12 cellular contexts compared by ENCODE assay signal in the genomic region with DNA sequence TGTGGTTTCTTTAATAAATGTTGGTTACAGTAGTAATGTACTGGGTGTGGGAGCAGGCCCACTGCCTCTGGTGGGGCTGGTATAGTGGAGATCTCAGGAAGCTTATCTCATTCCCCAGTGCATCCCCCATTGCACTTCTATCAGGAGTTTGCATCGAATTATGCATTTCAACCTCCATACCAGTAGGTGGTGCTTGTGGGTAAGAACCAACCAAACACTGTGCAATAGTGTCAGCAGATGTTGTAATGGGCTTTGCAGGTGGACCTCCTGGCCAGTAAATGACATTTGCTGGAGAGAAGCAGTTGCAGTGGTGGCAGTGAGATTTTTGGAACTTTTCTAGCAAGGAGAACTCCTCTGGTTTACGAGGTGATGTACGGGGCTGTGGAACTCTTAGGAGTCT.
A peak's percentile ranks its signal among the peaks of the same experiment; 100 is the strongest.
DNase-seq lines count a peak whose midpoint lies in the region; ATAC-seq and TF ChIP-seq lines count a peak whose summit lies in the region.
"Had no signal": no experiment of that assay in that cellular context is flagged by ENCODE, and none has a peak within 500 bp of the region (broad histone marks: within the 10 kb centered on the region; RNA-seq: fewer than 3 reads in every experiment).

No MANE protein-coding gene starts in this region.

- H3K4me1 ChIP-seq in endodermal cell (ENCODE audit: control insufficient read depth, insufficient read depth, low read length): no peaks in the 10 kb centered on the region
- H3K4me1 ChIP-seq: Caco-2, SJCRH30 had no signal

- H3K27ac Mint-ChIP-seq in endodermal cell: no peak overlapping the region

- no peaks in the 10 kb centered on the region for H3K4me1 Mint-ChIP-seq in endodermal cell

- H3K36me3 ChIP-seq in endodermal cell (ENCODE audit: control insufficient read depth, insufficient read depth, low read length) (no peaks in the 10 kb centered on the region), brain microvascular endothelial cell (replicated peaks) (no peaks in the 10 kb centered on the region)
- H3K36me3 ChIP-seq: SJCRH30 had no signal

- H3K9ac ChIP-seq in endodermal cell (ENCODE audit: extremely low read depth, low read length, poor library complexity, severe bottlenecking): no peak overlapping the region

- no peak overlapping the region for H3K4me3 Mint-ChIP-seq in endodermal cell

- H3K27me3 ChIP-seq in endodermal cell (ENCODE audit: control insufficient read depth, insufficient read depth, low read length, poor library complexity, severe bottlenecking): no peaks in the 10 kb centered on the region
- H3K27me3 ChIP-seq in brain microvascular endothelial cell (replicated peaks): no peaks in the 10 kb centered on the region
- H3K27me3 ChIP-seq: SJCRH30 had no signal

- H3K9me3 Mint-ChIP-seq in endodermal cell: peaks cover 70% of the 10 kb centered on the region

- H3K4me3 ChIP-seq in endodermal cell (ENCODE audit: low read length) (no peak overlapping the region), brain microvascular endothelial cell (ENCODE audit: low read depth, low read length) (no peak overlapping the region)
- H3K4me3 ChIP-seq: SJCRH30 had no signal

- TF ChIP-seq CTCF in GM10266 (IDR thresholded peaks at IDR 0.05; ENCODE audit: control insufficient read depth, insufficient read depth, low read depth, missing control alignments) (no peak), endodermal cell (conservative IDR thresholded peaks at IDR 0.05) (peak; percentile 54), brain microvascular endothelial cell (IDR thresholded peaks at IDR 0.05; ENCODE audit: low read depth, low read length, missing control alignments) (no peak)

- ATAC-seq in GM19351 (IDR thresholded peaks at IDR 0.05; ENCODE audit: unreplicated experiment) (peak; percentile 97), HG03521 (IDR thresholded peaks at IDR 0.05; ENCODE audit: unreplicated experiment) (no peak)

- H3K9me3 ChIP-seq in endodermal cell (ENCODE audit: control insufficient read depth, low read length): peaks cover 5% of the 10 kb centered on the region
- H3K9me3 ChIP-seq: Caco-2, SJCRH30 had no signal

- H3K27ac ChIP-seq in endodermal cell (ENCODE audit: low read depth, low read length) (no peak overlapping the region), brain microvascular endothelial cell (no peak overlapping the region)
- H3K27ac ChIP-seq: SJCRH30 had no signal

- H3K36me3 Mint-ChIP-seq in endodermal cell (ENCODE audit: low read depth): no peaks in the 10 kb centered on the region

- TF ChIP-seq RAD21 in Ishikawa (IDR thresholded peaks at IDR 0.05; ENCODE audit: low read depth): peak; percentile 18; the same call in 1 of the 2 replicates

- 93% methylated on average over 2 of the region's 3 CpGs; no CpG with 5 or more reads in 1 of the 2 experiments for WGBS in endodermal cell (ENCODE audit: insufficient coverage in 1 of 2, insufficient read length in 1 of 2), 2 experiments

- DNase-seq in GM10266 (ENCODE audit: extremely low spot score): peak; percentile 4
- DNase-seq in endodermal cell: no peak
- DNase-seq in NCI-H774 (lab: John Stamatoyannopoulos, UW): no peak
- DNase-seq in brain microvascular endothelial cell: no peak
- no peak for DNase-seq in NCI-H1105 (lab: John Stamatoyannopoulos, UW)
- DNase-seq: activated naive CD4-positive, alpha-beta T cell treated with Interleukin-2 at 50 U/mL for 16 hours; NCI-H345 had no signal

- in situ Hi-C loops in brain microvascular endothelial cell (cut with HindIII; ENCODE audit: low pct_ligation_motif_present, low sequenced_read_pairs): no loop called here

- TF ChIP-seq EP300 in Ishikawa (IDR thresholded peaks at IDR 0.05; ENCODE audit: borderline replicate concordance): no peak

- H3K27me3 Mint-ChIP-seq in endodermal cell (ENCODE audit: insufficient read depth): no peaks in the 10 kb centered on the region

TF ChIP-seq in Ishikawa, 13 proteins besides CTCF, POLR2A, EP300 and RAD21:
- TF ChIP-seq TEAD4 (IDR thresholded peaks at IDR 0.05): no peak
